Comparison of ENCODE assay signal across 19 cellular contexts in genomic region chr1:12760256-12760795, GRCh38. TPM values are rescaled to one million over a fixed set of nuclear protein-coding genes. Genes with fewer than 3 reads are reported as not detected.
DNase-seq lines count a peak whose midpoint lies in the region; ATAC-seq and TF ChIP-seq lines count a peak whose summit lies in the region.
"Had no signal": no experiment of that assay in that cellular context is flagged by ENCODE, and none has a peak within 500 bp of the region (broad histone marks: within the 10 kb centered on the region; RNA-seq: fewer than 3 reads in every experiment).

No MANE protein-coding gene starts in this region.

- POLR2A ChIA-PET in OCI-LY7 (lab: Charles Lee), result no interaction called here

- BruUV-seq in OCI-LY7 (replicated peaks; lab: Mats Ljungman, UMichigan), result no TSS peak

- DNase-seq in AG20443 (ENCODE audit: low spot score), result peak; percentile 14
- DNase-seq in GM23338 (ENCODE audit: low spot score), result peak; percentile 70
- DNase-seq in OCI-LY7 (ENCODE audit: low spot score), result no peak
- DNase-seq in esophagus muscularis mucosa (ENCODE audit: extremely low spot score), result peak; percentile 68
- no peak for DNase-seq in epidermal melanocyte (ENCODE audit: insufficient read length, low spot score)
- DNase-seq in activated T-helper 2 cell treated with anti-CD3 and anti-CD28 coated beads, Interferon-gamma antibody, Interleukin-2, Interleukin-4, amounts not matched to agents 10 μg/mL and 5 μg/mL and 100 μg/mL, durations not matched to agents 14 hours and 24 hours and 36 hours (ENCODE audit: low spot score), result no peak
- no peak for DNase-seq in activated CD4-positive, alpha-beta T cell treated with anti-CD3 and anti-CD28 coated beads, Interleukin-2, amount 50 U/mL, for 48 hours
- DNase-seq: activated CD4-positive, CD25-positive, alpha-beta regulatory T cell; AML-193; erythroblast; heart left ventricle; SW 1271 had no signal

- WGBS in esophagus muscularis mucosa, result 70% methylated on average over 7 of the region's 7 CpGs

- no peak overlapping the region for H3K4me2 ChIP-seq in GM23338
- H3K4me2 ChIP-seq in OCI-LY7 (ENCODE audit: low read length), result no peak overlapping the region

- H3K9me3 Mint-ChIP-seq in GM23338, result no peaks in the 10 kb centered on the region; the same call in 2 of the 3 replicates
- no peaks in the 10 kb centered on the region for H3K9me3 Mint-ChIP-seq in activated T-helper 2 cell treated with anti-CD3 and anti-CD28 coated beads, Interferon-gamma antibody, Interleukin-2, Interleukin-4, amounts not matched to agents 10 μg/mL and 5 μg/mL and 100 μg/mL, durations not matched to agents 14 hours and 24 hours and 36 hours
- H3K9me3 Mint-ChIP-seq: activated naive CD4-positive, alpha-beta T cell treated with anti-CD3 and anti-CD28 coated beads, Interleukin-2, amount 50 U/mL, for 72 hours; central memory CD8-positive, alpha-beta T cell had no signal

- no peaks in the 10 kb centered on the region for H4K20me1 ChIP-seq in GM23338 (replicated peaks; ENCODE audit: insufficient read depth)
- no peaks in the 10 kb centered on the region for H4K20me1 ChIP-seq in OCI-LY7 (ENCODE audit: insufficient read depth, low read length)

- H3K79me2 ChIP-seq in GM23338 (replicated peaks; ENCODE audit: insufficient read depth) (no peaks in the 10 kb centered on the region), OCI-LY7 (ENCODE audit: insufficient read depth, low read depth, low read length) (no peaks in the 10 kb centered on the region)

- H3K27me3 ChIP-seq in GM23338 (ENCODE audit: insufficient read depth) (no peaks in the 10 kb centered on the region), esophagus muscularis mucosa (peaks cover 0 to 23% (median 5%) of the 10 kb centered on the region in 4 donors)

- H3K27ac Mint-ChIP-seq in GM23338, result no peak overlapping the region
- no peak overlapping the region for H3K27ac Mint-ChIP-seq in activated T-helper 2 cell treated with anti-CD3 and anti-CD28 coated beads, Interferon-gamma antibody, Interleukin-2, Interleukin-4, amounts not matched to agents 10 μg/mL and 5 μg/mL and 100 μg/mL, durations not matched to agents 14 hours and 24 hours and 36 hours
- H3K27ac Mint-ChIP-seq: activated naive CD4-positive, alpha-beta T cell treated with anti-CD3 and anti-CD28 coated beads, Interleukin-2, amount 50 U/mL, for 72 hours had no signal

- CTCF ChIA-PET in OCI-LY7 (lab: Charles Lee; ENCODE audit: unreplicated experiment), result no interaction called here

- no peaks in the 10 kb centered on the region for H3F3A ChIP-seq in GM23338 (replicated peaks; ENCODE audit: low read depth)

- H3K4me3 ChIP-seq in GM23338, result no peak overlapping the region
- H3K4me3 ChIP-seq in OCI-LY7 (ENCODE audit: low read depth, low read length, poor library complexity, severe bottlenecking), result no peak overlapping the region
- H3K4me3 ChIP-seq in esophagus muscularis mucosa, result no peak overlapping the region
- H3K4me3 ChIP-seq: heart left ventricle, suprapubic skin had no signal

- ATAC-seq in GM23338 (peak; percentile 92), GM21526 (IDR thresholded peaks at IDR 0.05; ENCODE audit: low FRiP score, unreplicated experiment) (no peak)
- ATAC-seq: activated naive CD4-positive, alpha-beta T cell treated with anti-CD3 and anti-CD28 coated beads, Interleukin-2, amount 50 U/mL, for 72 hours; heart left ventricle; left lobe of liver had no signal

- no peak overlapping the region for H2AFZ ChIP-seq in GM23338
- no peak overlapping the region for H2AFZ ChIP-seq in OCI-LY7 (ENCODE audit: low read length)

- no peaks in the 10 kb centered on the region for H3K4me1 ChIP-seq in GM23338 (ENCODE audit: insufficient read depth)
- H3K4me1 ChIP-seq in OCI-LY7 (ENCODE audit: insufficient read depth, low read length, poor library complexity, severe bottlenecking), result no peaks in the 10 kb centered on the region
- no peaks in the 10 kb centered on the region for H3K4me1 ChIP-seq in esophagus muscularis mucosa
- H3K4me1 ChIP-seq: heart left ventricle, suprapubic skin had no signal

- TF ChIP-seq CTCF in GM23338 (conservative IDR thresholded peaks at IDR 0.05; ENCODE audit: low read depth in 2 of 2), result peak; percentile 45 to 58
- TF ChIP-seq CTCF in OCI-LY7 (conservative IDR thresholded peaks at IDR 0.05; ENCODE audit: low read length), result peak; percentile 27; the same call in 1 of the 2 replicates
- no peak for TF ChIP-seq CTCF in esophagus muscularis mucosa (IDR thresholded peaks at IDR 0.05)

- H3K4me1 Mint-ChIP-seq in GM23338, result peaks cover 5% of the 10 kb centered on the region; the same call in 2 of the 3 replicates
- no peaks in the 10 kb centered on the region for H3K4me1 Mint-ChIP-seq in activated T-helper 2 cell treated with anti-CD3 and anti-CD28 coated beads, Interferon-gamma antibody, Interleukin-2, Interleukin-4, amounts not matched to agents 10 μg/mL and 5 μg/mL and 100 μg/mL, durations not matched to agents 14 hours and 24 hours and 36 hours (ENCODE audit: low read depth)
- H3K4me1 Mint-ChIP-seq: central memory CD8-positive, alpha-beta T cell had no signal

- intact Hi-C loops in OCI-LY7 (cut with micrococcal nuclease; ENCODE audit: unreplicated experiment), result no loop called here
- intact Hi-C loops in esophagus muscularis mucosa (cut with DNase I), result no loop called here
- intact Hi-C loops in activated T-helper 2 cell treated with anti-CD3 and anti-CD28 coated beads, Interferon-gamma antibody, Interleukin-2, Interleukin-4, amounts not matched to agents 10 μg/mL and 5 μg/mL and 100 μg/mL, durations not matched to agents 14 hours and 24 hours and 36 hours (cut with micrococcal nuclease), result no loop called here

- no peak overlapping the region for H3K4me3 Mint-ChIP-seq in GM23338
- H3K4me3 Mint-ChIP-seq in activated T-helper 2 cell treated with anti-CD3 and anti-CD28 coated beads, Interferon-gamma antibody, Interleukin-2, Interleukin-4, amounts not matched to agents 10 μg/mL and 5 μg/mL and 100 μg/mL, durations not matched to agents 14 hours and 24 hours and 36 hours (ENCODE audit: low read depth), result no peak overlapping the region
- H3K4me3 Mint-ChIP-seq: central memory CD8-positive, alpha-beta T cell had no signal

- no peak for TF ChIP-seq POLR2A in esophagus muscularis mucosa (IDR thresholded peaks at IDR 0.05; ENCODE audit: low read depth)

- no peak for TF ChIP-seq EP300 in esophagus muscularis mucosa (IDR thresholded peaks at IDR 0.05)

- no peak overlapping the region for H3K27ac ChIP-seq in GM23338 (ENCODE audit: low read depth)
- H3K27ac ChIP-seq in OCI-LY7 (ENCODE audit: low read depth, low read length, poor library complexity, severe bottlenecking), result no peak overlapping the region
- no peak overlapping the region for H3K27ac ChIP-seq in esophagus muscularis mucosa (replicated peaks in 1 of 4)
- H3K27ac ChIP-seq: heart left ventricle, suprapubic skin had no signal

- H3K27me3 Mint-ChIP-seq in GM23338 (ENCODE audit: insufficient read depth, low read depth, poor library complexity), result peaks cover 5% of the 10 kb centered on the region
- peaks cover 5% of the 10 kb centered on the region for H3K27me3 Mint-ChIP-seq in activated T-helper 2 cell treated with anti-CD3 and anti-CD28 coated beads, Interferon-gamma antibody, Interleukin-2, Interleukin-4, amounts not matched to agents 10 μg/mL and 5 μg/mL and 100 μg/mL, durations not matched to agents 14 hours and 24 hours and 36 hours (ENCODE audit: low read depth)

- H3K9me2 ChIP-seq in GM23338 (ENCODE audit: insufficient read depth), result no peaks in the 10 kb centered on the region
- H3K9me2 ChIP-seq in OCI-LY7 (ENCODE audit: insufficient read depth, low read length), result no peaks in the 10 kb centered on the region

- H3K36me3 Mint-ChIP-seq in GM23338 (ENCODE audit: low read depth), result no peaks in the 10 kb centered on the region; the same call in 2 of the 3 replicates
- H3K36me3 Mint-ChIP-seq in activated T-helper 2 cell treated with anti-CD3 and anti-CD28 coated beads, Interferon-gamma antibody, Interleukin-2, Interleukin-4, amounts not matched to agents 10 μg/mL and 5 μg/mL and 100 μg/mL, durations not matched to agents 14 hours and 24 hours and 36 hours (ENCODE audit: low read depth), result no peaks in the 10 kb centered on the region
- H3K36me3 Mint-ChIP-seq: activated naive CD4-positive, alpha-beta T cell treated with anti-CD3 and anti-CD28 coated beads, Interleukin-2, amount 50 U/mL, for 72 hours had no signal

- H3K9me3 ChIP-seq in OCI-LY7 (ENCODE audit: low read length), result no peaks in the 10 kb centered on the region
- H3K9me3 ChIP-seq in esophagus muscularis mucosa, result no peaks in the 10 kb centered on the region
- H3K9me3 ChIP-seq: heart left ventricle, suprapubic skin had no signal

- H3K36me3 ChIP-seq in GM23338 (ENCODE audit: insufficient read depth), result no peaks in the 10 kb centered on the region
- H3K36me3 ChIP-seq in OCI-LY7 (ENCODE audit: insufficient read depth, low read length), result no peaks in the 10 kb centered on the region
- no peaks in the 10 kb centered on the region for H3K36me3 ChIP-seq in esophagus muscularis mucosa
- H3K36me3 ChIP-seq: heart left ventricle, suprapubic skin had no signal

RNA-seq across cellular contexts. Expression of gene PRAMEF12, which starts 13.2 kb away (rescaled TPM):
- total RNA-seq in GM23338 (2014; rRNA removed; shearing (Covaris generic)), result not detected in 2 replicates
- not detected in 2 replicates for polyA plus RNA-seq in GM23338 (2016; fragmentation: Nextera tagmentation; extraction: Ambion mirVana)
- not detected in 2 replicates for total RNA-seq in OCI-LY7 (2014; rRNA removed; shearing (Covaris generic))
- total RNA-seq in OCI-LY7 (2022), result not detected in 2 replicates
- not detected for total RNA-seq in esophagus muscularis mucosa
- not detected in 2 replicates for total RNA-seq in activated T-helper 2 cell treated with anti-CD3 and anti-CD28 coated beads, Interferon-gamma antibody, Interleukin-2, Interleukin-4, amounts not matched to agents 10 μg/mL and 5 μg/mL and 100 μg/mL, durations not matched to agents 14 hours and 24 hours and 36 hours
- total RNA-seq: activated naive CD4-positive, alpha-beta T cell treated with anti-CD3 and anti-CD28 coated beads, Interleukin-2, amount 50 U/mL, for 72 hours; heart left ventricle; left lobe of liver; LHCN-M2; pulmonary artery endothelial cell; suprapubic skin had no signal
- polyA plus RNA-seq: heart left ventricle had no signal

RNA-seq across cellular contexts. Expression of gene CFAP107, which starts 14.3 kb away (rescaled TPM):
- 0.07 TPM in 1 of 2 replicates, not detected in the other for total RNA-seq in GM23338 (2014; rRNA removed; shearing (Covaris generic))
- not detected in 2 replicates for polyA plus RNA-seq in GM23338 (2016; fragmentation: Nextera tagmentation; extraction: Ambion mirVana)
- not detected in 2 replicates for total RNA-seq in OCI-LY7 (2014; rRNA removed; shearing (Covaris generic))
- total RNA-seq in OCI-LY7 (2022) (not detected in 2 replicates), esophagus muscularis mucosa (not detected)
- total RNA-seq in activated T-helper 2 cell treated with anti-CD3 and anti-CD28 coated beads, Interferon-gamma antibody, Interleukin-2, Interleukin-4, amounts not matched to agents 10 μg/mL and 5 μg/mL and 100 μg/mL, durations not matched to agents 14 hours and 24 hours and 36 hours, result not detected in 2 replicates
- total RNA-seq: activated naive CD4-positive, alpha-beta T cell treated with anti-CD3 and anti-CD28 coated beads, Interleukin-2, amount 50 U/mL, for 72 hours; heart left ventricle; left lobe of liver; LHCN-M2; pulmonary artery endothelial cell had no signal
- polyA plus RNA-seq: heart left ventricle had no signal

RNA-seq across cellular contexts. Expression of gene PRAMEF1, which starts 30.9 kb away (rescaled TPM):
- 0.23 TPM in 1 of 2 replicates, not detected in the other for total RNA-seq in GM23338 (2014; rRNA removed; shearing (Covaris generic))
- polyA plus RNA-seq in GM23338 (2016; fragmentation: Nextera tagmentation; extraction: Ambion mirVana), result not detected in 2 replicates
- total RNA-seq in OCI-LY7 (2014; rRNA removed; shearing (Covaris generic)), result not detected in 2 replicates
- total RNA-seq in OCI-LY7 (2022) (not detected in 2 replicates), esophagus muscularis mucosa (not detected)
- not detected in 2 replicates for total RNA-seq in activated T-helper 2 cell treated with anti-CD3 and anti-CD28 coated beads, Interferon-gamma antibody, Interleukin-2, Interleukin-4, amounts not matched to agents 10 μg/mL and 5 μg/mL and 100 μg/mL, durations not matched to agents 14 hours and 24 hours and 36 hours
- total RNA-seq: activated naive CD4-positive, alpha-beta T cell treated with anti-CD3 and anti-CD28 coated beads, Interleukin-2, amount 50 U/mL, for 72 hours; heart left ventricle; left lobe of liver; LHCN-M2; pulmonary artery endothelial cell; suprapubic skin had no signal
- polyA plus RNA-seq: heart left ventricle had no signal

RNA-seq across cellular contexts. Expression of gene AADACL3, which starts 44.4 kb away (rescaled TPM):
- total RNA-seq in GM23338 (2014; rRNA removed; shearing (Covaris generic)), result 1.5 and 2.1 TPM in 2 replicates
- polyA plus RNA-seq in GM23338 (2016; fragmentation: Nextera tagmentation; extraction: Ambion mirVana), result 0.30 and 0.47 TPM in 2 replicates
- total RNA-seq in OCI-LY7 (2014; rRNA removed; shearing (Covaris generic)), result not detected in 2 replicates
- total RNA-seq in OCI-LY7 (2022), result not detected in 2 replicates
- total RNA-seq in esophagus muscularis mucosa, result not detected
- total RNA-seq in activated T-helper 2 cell treated with anti-CD3 and anti-CD28 coated beads, Interferon-gamma antibody, Interleukin-2, Interleukin-4, amounts not matched to agents 10 μg/mL and 5 μg/mL and 100 μg/mL, durations not matched to agents 14 hours and 24 hours and 36 hours, result not detected in 2 replicates
- total RNA-seq: activated naive CD4-positive, alpha-beta T cell treated with anti-CD3 and anti-CD28 coated beads, Interleukin-2, amount 50 U/mL, for 72 hours; heart left ventricle; left lobe of liver; LHCN-M2; pulmonary artery endothelial cell had no signal
- polyA plus RNA-seq: heart left ventricle had no signal

Comparison
In these comparisons a context has a peak if more than half of its experiments do, and no peak if none do; other contexts are left out.
1. DNase-seq: peak in AG20443 (single experiment), GM23338 (single experiment) and esophagus muscularis mucosa (single experiment); none in OCI-LY7 (single experiment), epidermal melanocyte (single experiment), activated T-helper 2 cell treated with anti-CD3 and anti-CD28 coated beads, Interferon-gamma antibody, Interleukin-2, Interleukin-4, amounts not matched to agents 10 μg/mL and 5 μg/mL and 100 μg/mL, durations not matched to agents 14 hours and 24 hours and 36 hours (single experiment) and activated CD4-positive, alpha-beta T cell treated with anti-CD3 and anti-CD28 coated beads, Interleukin-2, amount 50 U/mL, for 48 hours (0 of 2).
2. CTCF ChIP-seq: peak in GM23338 (2 of 2) and OCI-LY7 (single experiment); none in esophagus muscularis mucosa (0 of 3).